1 cellular context compared by ENCODE assay signal in the genomic region with DNA sequence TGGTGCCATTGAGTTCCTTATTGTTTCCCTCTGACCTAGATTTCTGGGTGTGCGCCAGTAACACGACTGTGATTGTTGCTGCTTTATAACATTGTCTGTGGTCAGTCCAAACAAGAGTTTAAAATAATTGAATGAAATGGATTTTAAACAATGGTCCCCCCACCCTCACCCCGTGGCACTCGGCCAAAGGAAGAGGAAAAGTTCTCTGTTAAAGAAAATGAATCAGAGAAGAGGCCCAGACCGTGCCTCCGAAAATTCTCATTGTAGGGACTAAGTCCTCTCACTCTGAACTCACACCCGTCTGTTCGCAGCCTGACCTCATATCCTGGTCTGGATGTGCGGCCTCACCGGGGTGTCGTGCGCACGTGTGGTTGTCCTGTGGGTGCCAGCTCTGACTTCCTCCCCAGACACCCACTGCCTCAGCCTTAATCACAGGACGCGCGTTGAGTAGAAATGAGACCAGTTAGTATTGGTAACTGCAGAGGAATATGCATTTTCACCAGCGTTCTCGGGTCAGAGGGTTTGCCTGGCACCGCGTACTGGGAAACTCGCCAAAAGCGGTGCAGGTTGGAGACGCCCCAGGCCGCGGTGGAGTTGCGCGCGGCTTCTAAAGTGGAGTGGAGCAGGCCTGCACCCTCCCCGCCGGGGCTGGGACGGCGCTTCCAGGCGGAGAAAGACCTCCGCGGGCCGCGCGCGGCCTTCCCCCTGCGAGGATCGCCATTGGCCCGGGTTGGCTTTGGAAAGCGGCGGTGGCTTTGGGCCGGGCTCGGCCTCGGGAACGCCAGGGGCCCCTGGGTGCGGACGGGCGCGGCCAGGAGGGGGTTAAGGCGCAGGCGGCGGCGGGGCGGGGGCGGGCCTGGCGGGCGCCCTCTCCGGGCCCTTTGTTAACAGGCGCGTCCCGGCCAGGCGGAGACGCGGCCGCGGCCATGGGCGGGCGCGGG.
TF ChIP-seq lines count a peak whose summit lies in the region.

ABL1 (plus strand) TSS at position 884 of the 941 bp plus-strand sequence. CDS start 193 bp downstream, outside the sequence.

TF ChIP-seq in HepG2, 621 proteins besides CTCF, POLR2A, EP300 and RAD21 (continued from another document and continues in another):
- TF ChIP-seq, protein P1, sequence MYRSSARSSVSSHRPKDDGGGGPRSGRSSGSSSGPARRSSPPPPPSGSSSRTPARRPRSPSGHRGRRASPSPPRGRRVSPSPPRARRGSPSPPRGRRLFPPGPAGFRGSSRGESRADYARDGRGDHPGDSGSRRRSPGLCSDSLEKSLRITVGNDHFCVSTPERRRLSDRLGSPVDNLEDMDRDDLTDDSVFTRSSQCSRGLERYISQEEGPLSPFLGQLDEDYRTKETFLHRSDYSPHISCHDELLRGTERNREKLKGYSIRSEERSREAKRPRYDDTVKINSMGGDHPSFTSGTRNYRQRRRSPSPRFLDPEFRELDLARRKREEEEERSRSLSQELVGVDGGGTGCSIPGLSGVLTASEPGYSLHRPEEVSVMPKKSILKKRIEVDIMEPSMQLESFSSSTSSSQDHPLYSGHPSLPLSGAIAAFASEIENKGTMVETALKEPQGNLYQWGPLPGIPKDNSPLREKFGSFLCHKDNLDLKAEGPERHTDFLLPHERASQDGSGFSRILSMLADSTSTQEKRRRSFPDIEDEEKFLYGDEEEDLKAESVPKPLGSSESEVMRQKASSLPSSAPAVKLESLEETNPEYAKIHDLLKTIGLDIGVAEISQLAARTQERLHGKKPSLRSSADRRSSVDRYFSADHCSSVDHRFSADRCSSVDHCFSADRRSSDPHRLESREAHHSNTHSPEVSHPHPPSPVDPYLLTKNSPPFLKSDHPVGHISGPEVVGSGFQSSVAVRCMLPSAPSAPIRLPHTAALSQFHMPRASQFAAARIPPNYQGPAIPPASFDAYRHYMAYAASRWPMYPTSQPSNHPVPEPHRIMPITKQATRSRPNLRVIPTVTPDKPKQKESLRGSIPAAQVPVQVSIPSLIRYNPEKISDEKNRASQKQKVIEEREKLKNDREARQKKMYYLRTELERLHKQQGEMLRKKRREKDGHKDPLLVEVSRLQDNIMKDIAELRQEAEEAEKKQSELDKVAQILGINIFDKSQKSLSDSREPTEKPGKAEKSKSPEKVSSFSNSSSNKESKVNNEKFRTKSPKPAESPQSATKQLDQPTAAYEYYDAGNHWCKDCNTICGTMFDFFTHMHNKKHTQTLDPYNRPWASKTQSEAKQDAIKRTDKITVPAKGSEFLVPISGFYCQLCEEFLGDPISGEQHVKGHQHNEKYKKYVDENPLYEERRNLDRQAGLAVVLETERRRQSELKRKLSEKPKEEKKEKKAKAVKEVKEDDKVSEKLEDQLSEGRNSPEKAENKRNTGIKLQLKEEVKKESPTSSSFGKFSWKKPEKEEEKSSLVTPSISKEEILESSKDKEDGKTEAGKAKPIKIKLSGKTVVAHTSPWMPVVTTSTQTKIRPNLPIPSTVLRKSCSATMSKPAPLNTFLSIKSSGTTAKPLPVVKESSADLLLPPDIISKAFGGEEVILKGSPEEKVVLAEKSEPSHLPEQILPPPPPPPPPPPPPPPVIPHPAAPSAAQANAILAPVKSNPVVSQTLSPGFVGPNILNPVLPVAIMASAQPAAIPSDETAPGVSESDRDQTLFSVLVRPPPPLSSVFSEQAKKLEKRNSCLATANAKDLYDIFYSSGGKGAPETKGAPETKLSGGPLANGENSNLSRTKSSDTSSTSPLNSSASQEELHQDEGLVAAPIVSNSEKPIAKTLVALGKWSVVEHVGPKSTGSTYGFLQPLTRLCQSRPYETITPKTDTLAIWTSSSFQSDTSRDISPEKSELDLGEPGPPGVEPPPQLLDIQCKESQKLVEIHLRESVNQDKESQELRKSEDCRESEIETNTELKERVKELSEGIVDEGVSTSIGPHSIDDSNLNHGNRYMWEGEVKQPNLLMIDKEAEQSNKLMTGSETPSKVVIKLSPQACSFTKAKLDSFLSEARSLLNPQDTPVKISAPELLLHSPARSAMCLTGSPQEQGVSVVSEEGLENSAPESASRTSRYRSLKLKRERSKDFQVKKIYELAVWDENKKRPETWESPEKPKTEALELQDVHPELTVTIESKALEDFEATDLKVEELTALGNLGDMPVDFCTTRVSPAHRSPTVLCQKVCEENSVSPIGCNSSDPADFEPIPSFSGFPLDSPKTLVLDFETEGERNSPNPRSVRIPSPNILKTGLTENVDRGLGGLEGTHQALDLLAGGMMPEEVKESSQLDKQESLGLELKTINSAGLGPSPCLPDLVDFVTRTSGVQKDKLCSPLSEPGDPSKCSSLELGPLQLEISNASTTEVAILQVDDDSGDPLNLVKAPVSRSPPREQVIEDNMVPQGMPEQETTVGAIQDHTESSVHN (CRISPR knock-in tag; IDR thresholded peaks at IDR 0.05) = peak; percentile 54; the same call in 1 of the 2 replicates
- TF ChIP-seq ZHX1 (CRISPR knock-in tag; IDR thresholded peaks at IDR 0.05; ENCODE audit: low read depth) = no peak
- no peak for TF ChIP-seq PCBP2 (optimal IDR thresholded peaks at IDR 0.05; ENCODE audit: low read depth, low read length, poor library complexity, severe bottlenecking)
- TF ChIP-seq, protein P2, sequence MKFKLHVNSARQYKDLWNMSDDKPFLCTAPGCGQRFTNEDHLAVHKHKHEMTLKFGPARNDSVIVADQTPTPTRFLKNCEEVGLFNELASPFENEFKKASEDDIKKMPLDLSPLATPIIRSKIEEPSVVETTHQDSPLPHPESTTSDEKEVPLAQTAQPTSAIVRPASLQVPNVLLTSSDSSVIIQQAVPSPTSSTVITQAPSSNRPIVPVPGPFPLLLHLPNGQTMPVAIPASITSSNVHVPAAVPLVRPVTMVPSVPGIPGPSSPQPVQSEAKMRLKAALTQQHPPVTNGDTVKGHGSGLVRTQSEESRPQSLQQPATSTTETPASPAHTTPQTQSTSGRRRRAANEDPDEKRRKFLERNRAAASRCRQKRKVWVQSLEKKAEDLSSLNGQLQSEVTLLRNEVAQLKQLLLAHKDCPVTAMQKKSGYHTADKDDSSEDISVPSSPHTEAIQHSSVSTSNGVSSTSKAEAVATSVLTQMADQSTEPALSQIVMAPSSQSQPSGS (CRISPR knock-in tag; IDR thresholded peaks at IDR 0.05) = 0 out of 2 replicates have a peak, but pooled peaks have one; percentile 19
- TF ChIP-seq FOXJ3 (CRISPR knock-in tag; IDR thresholded peaks at IDR 0.05; ENCODE audit: borderline replicate concordance) = peak; percentile 21; the same call in 1 of the 2 replicates
- TF ChIP-seq, protein P3, sequence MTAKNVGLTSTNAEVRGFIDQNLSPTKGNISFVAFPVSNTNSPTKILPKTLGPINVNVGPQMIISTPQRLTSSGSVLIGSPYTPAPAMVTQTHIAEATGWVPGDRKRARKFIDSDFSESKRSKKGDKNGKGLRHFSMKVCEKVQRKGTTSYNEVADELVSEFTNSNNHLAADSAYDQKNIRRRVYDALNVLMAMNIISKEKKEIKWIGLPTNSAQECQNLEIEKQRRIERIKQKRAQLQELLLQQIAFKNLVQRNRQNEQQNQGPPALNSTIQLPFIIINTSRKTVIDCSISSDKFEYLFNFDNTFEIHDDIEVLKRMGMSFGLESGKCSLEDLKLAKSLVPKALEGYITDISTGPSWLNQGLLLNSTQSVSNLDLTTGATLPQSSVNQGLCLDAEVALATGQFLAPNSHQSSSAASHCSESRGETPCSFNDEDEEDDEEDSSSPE (CRISPR knock-in tag; IDR thresholded peaks at IDR 0.05) = peak; percentile 74
- no peak for TF ChIP-seq SUZ12 (IDR thresholded peaks at IDR 0.05; ENCODE audit: low read depth, low read length)
- TF ChIP-seq MIER2 (CRISPR knock-in tag; IDR thresholded peaks at IDR 0.05) = no peak
- TF ChIP-seq, protein P4, sequence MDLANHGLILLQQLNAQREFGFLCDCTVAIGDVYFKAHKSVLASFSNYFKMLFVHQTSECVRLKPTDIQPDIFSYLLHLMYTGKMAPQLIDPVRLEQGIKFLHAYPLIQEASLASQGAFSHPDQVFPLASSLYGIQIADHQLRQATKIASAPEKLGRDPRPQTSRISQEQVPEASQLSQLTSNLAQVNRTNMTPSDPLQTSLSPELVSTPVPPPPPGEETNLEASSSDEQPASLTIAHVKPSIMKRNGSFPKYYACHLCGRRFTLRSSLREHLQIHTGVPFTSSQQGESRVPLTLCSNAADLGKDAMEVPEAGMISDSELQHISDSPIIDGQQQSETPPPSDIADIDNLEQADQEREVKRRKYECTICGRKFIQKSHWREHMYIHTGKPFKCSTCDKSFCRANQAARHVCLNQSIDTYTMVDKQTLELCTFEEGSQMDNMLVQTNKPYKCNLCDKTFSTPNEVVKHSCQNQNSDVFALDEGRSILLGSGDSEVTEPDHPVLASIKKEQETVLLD (CRISPR knock-in tag; IDR thresholded peaks at IDR 0.05; ENCODE audit: low read depth) = no peak
- no peak for TF ChIP-seq NFE2 (CRISPR knock-in tag; IDR thresholded peaks at IDR 0.05)
- TF ChIP-seq SPEN (CRISPR knock-in tag; IDR thresholded peaks at IDR 0.05; ENCODE audit: low read depth) = peak; percentile 79
- TF ChIP-seq SNRNP70 (IDR thresholded peaks at IDR 0.05; ENCODE audit: low read depth, low read length) = no peak
- TF ChIP-seq ZBTB10 (CRISPR knock-in tag; IDR thresholded peaks at IDR 0.05; ENCODE audit: borderline replicate concordance) = peak; percentile 45; the same call in 1 of the 2 replicates
- TF ChIP-seq THYN1 (CRISPR knock-in tag; IDR thresholded peaks at IDR 0.05; ENCODE audit: borderline replicate concordance, low read depth) = no peak
- TF ChIP-seq ZNF724P (CRISPR knock-in tag; IDR thresholded peaks at IDR 0.05; ENCODE audit: borderline replicate concordance) = no peak
- TF ChIP-seq ZNF776 (CRISPR knock-in tag; IDR thresholded peaks at IDR 0.05) = peak; percentile 72; the same call in 1 of the 2 replicates
- no peak for TF ChIP-seq SNAPC5 (CRISPR knock-in tag; IDR thresholded peaks at IDR 0.05; ENCODE audit: borderline replicate concordance)
- TF ChIP-seq NFKBIZ (CRISPR knock-in tag; IDR thresholded peaks at IDR 0.05) = no peak
- TF ChIP-seq KLF12 (CRISPR knock-in tag; IDR thresholded peaks at IDR 0.05; ENCODE audit: borderline replicate concordance) = peak; percentile 74; the same call in 1 of the 2 replicates
- 0 out of 2 replicates have a peak, but pooled peaks have one; percentile 35 for TF ChIP-seq REL (CRISPR knock-in tag; conservative IDR thresholded peaks at IDR 0.05)
- TF ChIP-seq ZNF317 (CRISPR knock-in tag; IDR thresholded peaks at IDR 0.05) = no peak
- TF ChIP-seq, protein P5, sequence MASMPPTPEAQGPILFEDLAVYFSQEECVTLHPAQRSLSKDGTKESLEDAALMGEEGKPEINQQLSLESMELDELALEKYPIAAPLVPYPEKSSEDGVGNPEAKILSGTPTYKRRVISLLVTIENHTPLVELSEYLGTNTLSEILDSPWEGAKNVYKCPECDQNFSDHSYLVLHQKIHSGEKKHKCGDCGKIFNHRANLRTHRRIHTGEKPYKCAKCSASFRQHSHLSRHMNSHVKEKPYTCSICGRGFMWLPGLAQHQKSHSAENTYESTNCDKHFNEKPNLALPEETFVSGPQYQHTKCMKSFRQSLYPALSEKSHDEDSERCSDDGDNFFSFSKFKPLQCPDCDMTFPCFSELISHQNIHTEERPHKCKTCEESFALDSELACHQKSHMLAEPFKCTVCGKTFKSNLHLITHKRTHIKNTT (CRISPR knock-in tag; IDR thresholded peaks at IDR 0.05) = no peak
- no peak for TF ChIP-seq MZF1 (CRISPR knock-in tag; IDR thresholded peaks at IDR 0.05; ENCODE audit: borderline replicate concordance)
- TF ChIP-seq DMTF1 (CRISPR knock-in tag; IDR thresholded peaks at IDR 0.05) = no peak
- no peak for TF ChIP-seq ZNF441 (CRISPR knock-in tag; IDR thresholded peaks at IDR 0.05; ENCODE audit: borderline replicate concordance)
- peak; percentile 57; the same call in 1 of the 2 replicates for TF ChIP-seq ZNF547 (CRISPR knock-in tag; IDR thresholded peaks at IDR 0.05)
